ENCODE assay signal across 10 cellular contexts in genomic region chrX:41759817-41760216, GRCh38. TPM values are rescaled to one million over a fixed set of nuclear protein-coding genes. Genes with fewer than 3 reads are reported as not detected.
DNase-seq lines count a peak whose midpoint lies in the region; ATAC-seq and TF ChIP-seq lines count a peak whose summit lies in the region.
"Had no signal": no experiment of that assay in that cellular context is flagged by ENCODE, and none has a peak within 500 bp of the region (broad histone marks: within the 10 kb centered on the region; RNA-seq: fewer than 3 reads in every experiment).

No MANE protein-coding gene starts in this region.

- H3K36me3 Mint-ChIP-seq in type B pancreatic cell, result no peaks in the 10 kb centered on the region

- peak in 7 of 9 donors; percentile 43 to 61 (median 56) for TF ChIP-seq CTCF in heart right ventricle (IDR thresholded peaks at IDR 0.05)
- peak; percentile 65 for TF ChIP-seq CTCF in type B pancreatic cell (conservative IDR thresholded peaks at IDR 0.05)

- intact Hi-C loops in heart right ventricle (cut with DNase I) (loop anchor here in 3 of 10 donors (5.0 to 10.0 kb wide), 3 partner anchors 195 to 483 kb away; no protein-coding TSS in a partner anchor), Right ventricle myocardium superior (cut with DNase I) (loop anchor here (10.0 kb wide), 2 partner anchors 195 to 485 kb away; no protein-coding TSS in a partner anchor)

- no peaks in the 10 kb centered on the region for H3K4me1 ChIP-seq in heart right ventricle

- H3K4me3 ChIP-seq in heart right ventricle, result no peak overlapping the region

- H3K36me3 ChIP-seq in heart right ventricle, result no peaks in the 10 kb centered on the region

- no peak overlapping the region for H3K4me3 Mint-ChIP-seq in type B pancreatic cell
- H3K4me3 Mint-ChIP-seq: activated B cell treated with CpG ODN at 0.5 μM for 24 hours, nephron had no signal

- H3K4me1 Mint-ChIP-seq in type B pancreatic cell (ENCODE audit: unreplicated experiment), result no peaks in the 10 kb centered on the region
- H3K4me1 Mint-ChIP-seq: nephron had no signal

- WGBS in heart right ventricle, 2 donors, result 62 to 64% methylated on average over 3 of the region's 3 CpGs

- H3K27me3 Mint-ChIP-seq in type B pancreatic cell, result no peaks in the 10 kb centered on the region
- H3K27me3 Mint-ChIP-seq: activated B cell treated with CpG ODN at 0.5 μM for 24 hours had no signal

- H3K9me3 Mint-ChIP-seq in type B pancreatic cell, result no peaks in the 10 kb centered on the region
- H3K9me3 Mint-ChIP-seq: activated B cell treated with CpG ODN at 0.5 μM for 24 hours had no signal

- peaks cover 0 to 20% (median 0%) of the 10 kb centered on the region in 7 donors for H3K27me3 ChIP-seq in heart right ventricle

- H3K27ac ChIP-seq in heart right ventricle, result no peak overlapping the region

- H3K27ac Mint-ChIP-seq in type B pancreatic cell, result no peak overlapping the region
- H3K27ac Mint-ChIP-seq: activated B cell treated with CpG ODN at 0.5 μM for 24 hours, nephron had no signal

- ATAC-seq in heart right ventricle (no peak), Right ventricle myocardium superior (ENCODE audit: poor library complexity) (no peak), HG03159 (IDR thresholded peaks at IDR 0.05; ENCODE audit: unreplicated experiment) (no peak)

- DNase-seq in heart right ventricle (no peak), Right ventricle myocardium superior (no peak), RKO (ENCODE audit: low spot score) (peak; percentile 5), fibroblast of the conjunctiva (ENCODE audit: low read depth) (peak; percentile 30), type B pancreatic cell (ENCODE audit: extremely low spot score, unreplicated experiment) (no peak)
- DNase-seq in stimulated activated CD8-positive, alpha-beta memory T cell treated with anti-CD3 and anti-CD28 coated beads, Interleukin-4, amount 100 ng/mL, for 48 hours, result no peak
- no peak for DNase-seq in stimulated activated CD4-positive, alpha-beta T cell treated with anti-CD3 and anti-CD28 coated beads, Interleukin-2, amount 100 ng/mL, for 24 hours
- DNase-seq: activated B cell treated with CpG ODN at 0.5 μM for 24 hours had no signal

- no peaks in the 10 kb centered on the region for H3K9me3 ChIP-seq in heart right ventricle

RNA-seq across cellular contexts. Expression of gene GPR82, which starts 35.8 kb away (rescaled TPM):
- total RNA-seq in heart right ventricle (under 1 TPM in 3 of 10 donors, not detected in 7; 0.09 to 0.36 (median 0.25) TPM), Right ventricle myocardium superior (0.08 TPM), type B pancreatic cell (ENCODE audit: low replicate concordance) (not detected in 2 replicates)
- polyA plus RNA-seq in heart right ventricle, result under 1 TPM in 1 of 2 donors, not detected in 1; 0.06 TPM

Comparison
In these comparisons a context has a peak if more than half of its experiments do, and no peak if none do; other contexts are left out.
1. DNase-seq: peak in RKO (single experiment) and fibroblast of the conjunctiva (single experiment); none in heart right ventricle (0 of 2), Right ventricle myocardium superior (single experiment), type B pancreatic cell (single experiment), stimulated activated CD8-positive, alpha-beta memory T cell treated with anti-CD3 and anti-CD28 coated beads, Interleukin-4, amount 100 ng/mL, for 48 hours (single experiment) and stimulated activated CD4-positive, alpha-beta T cell treated with anti-CD3 and anti-CD28 coated beads, Interleukin-2, amount 100 ng/mL, for 24 hours (0 of 2).